14 cellular contexts compared by ENCODE assay signal in the genomic region with DNA sequence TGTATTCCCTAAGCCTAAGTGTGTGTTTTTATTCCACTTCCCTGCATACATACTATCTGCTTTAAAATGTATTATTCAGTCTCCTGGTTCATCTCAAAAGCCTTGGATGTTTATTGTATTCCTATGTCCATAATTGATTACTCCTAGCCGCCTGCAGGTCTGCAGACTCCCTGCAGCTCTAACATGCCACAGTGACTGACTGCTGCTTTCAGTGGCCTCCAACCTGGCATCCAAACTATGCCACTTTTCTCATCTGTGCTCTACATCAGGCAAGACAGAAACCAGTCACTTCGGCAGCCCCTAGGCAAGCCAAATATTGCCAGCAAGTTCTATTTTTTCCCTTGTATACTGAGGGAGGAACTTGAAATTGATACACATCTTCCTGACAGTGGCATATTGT.
"Had no signal": no experiment of that assay in that cellular context is flagged by ENCODE, and none has a peak within 500 bp of the region (broad histone marks: within the 10 kb centered on the region; RNA-seq: fewer than 3 reads in every experiment).

No MANE protein-coding gene starts in this region.

- H3K27me3 ChIP-seq: heart right ventricle, tibial artery, uterus had no signal

- H3K4me1 ChIP-seq: heart right ventricle, tibial artery, uterus had no signal

- ATAC-seq: activated CD4-positive, CD25-positive, alpha-beta regulatory T cell treated with anti-CD3 and anti-CD28 coated beads, Interleukin-2, amount 50 U/mL, for 24 hours; effector memory CD8-positive, alpha-beta T cell; heart right ventricle had no signal

- H3K4me3 ChIP-seq: heart right ventricle, lung, tibial artery, uterus had no signal

- DNase-seq: activated CD4-positive, alpha-beta T cell treated with anti-CD3 and anti-CD28 coated beads, Interleukin-2, amount 50 U/mL, for 1 hour; activated CD8-positive, alpha-beta memory T cell treated with anti-CD3 and anti-CD28 coated beads for 24 hours; activated gamma-delta T cell treated with Interleukin-2 at 50 U/mL for 16 hours; amygdala; cerebellar nuclear complex; effector memory CD8-positive, alpha-beta T cell; heart right ventricle; naive B cell; stimulated activated CD4-positive, alpha-beta T cell treated with anti-CD3 and anti-CD28 coated beads, Interleukin-4, amount 100 ng/mL, for 1 hour; stimulated activated naive CD4-positive, alpha-beta T cell; tibial artery; uterus had no signal

- H3K36me3 ChIP-seq: heart right ventricle, tibial artery, uterus had no signal

- H3K9me3 ChIP-seq: tibial artery, uterus had no signal

- H3K27ac ChIP-seq: heart right ventricle, tibial artery, uterus had no signal
